In the genomic region with DNA sequence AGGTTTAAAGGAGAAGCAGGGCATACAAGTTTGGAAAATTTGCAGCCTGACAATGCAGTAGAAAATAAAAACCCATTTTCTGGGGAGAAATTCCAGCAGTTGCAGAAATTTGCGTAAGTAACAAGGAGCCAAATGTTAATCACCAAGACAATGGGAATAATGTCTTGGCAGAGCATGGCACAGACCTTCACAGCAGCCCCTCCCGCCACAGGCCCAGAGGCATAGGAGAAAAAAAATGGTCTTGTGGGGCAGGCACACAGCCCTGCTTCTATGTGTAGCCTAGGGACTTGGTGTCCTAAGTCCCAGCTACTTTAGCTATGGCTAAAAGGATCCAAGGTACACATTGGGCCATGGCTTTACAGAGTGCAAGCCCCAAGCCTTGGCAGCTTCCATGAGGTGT, we compare ENCODE assay signal across 29 cellular contexts.
"Had no signal": no experiment of that assay in that cellular context is flagged by ENCODE, and none has a peak within 500 bp of the region (broad histone marks: within the 10 kb centered on the region; RNA-seq: fewer than 3 reads in every experiment).

No MANE protein-coding gene starts in this region.

- H3K9me3 ChIP-seq: esophagus muscularis mucosa, gastroesophageal sphincter, heart right ventricle, mucosa of descending colon, neutrophil, pancreas, prostate gland, sigmoid colon, stomach, thoracic aorta, tibial nerve, upper lobe of left lung had no signal

- H3K4me1 ChIP-seq: esophagus muscularis mucosa, foreskin keratinocyte, gastroesophageal sphincter, heart right ventricle, pancreas, prostate gland, sigmoid colon, stomach, tibial nerve, upper lobe of left lung had no signal

- DNase-seq: cerebellar nuclear complex; effector CD8-positive, alpha-beta T cell; foreskin keratinocyte; glutamatergic neuron; heart right ventricle; immature natural killer cell; islet precursor cell; kidney glomerular epithelial cell; mesenchymal stem cell; mucosa of descending colon; naive B cell; pancreas; right cardiac atrium; sigmoid colon; stimulated activated CD4-positive, alpha-beta T cell treated with anti-CD3 and anti-CD28 coated beads, Interleukin-2, amount 100 ng/mL, for 24 hours; stimulated activated CD4-positive, alpha-beta T cell treated with anti-CD3 and anti-CD28 coated beads, Interleukin-4, amount 100 ng/mL, for 24 hours; stimulated activated naive CD4-positive, alpha-beta T cell treated with Interleukin-2 at 50 U/mL for 16 hours; stomach; upper lobe of left lung had no signal

- H3K36me3 ChIP-seq: esophagus muscularis mucosa, gastroesophageal sphincter, heart right ventricle, neutrophil, pancreas, prostate gland, sigmoid colon, stomach, thoracic aorta, tibial nerve, upper lobe of left lung had no signal

- H3K27me3 ChIP-seq: esophagus muscularis mucosa, foreskin keratinocyte, gastroesophageal sphincter, heart right ventricle, neutrophil, pancreas, sigmoid colon, stomach, tibial nerve, upper lobe of left lung had no signal

- ATAC-seq: foreskin keratinocyte; gastroesophageal sphincter; heart right ventricle; left lobe of liver; mucosa of descending colon; natural killer cell treated with Interleukin-12 subunit alpha and Interleukin-12 subunit beta and Interleukin-15 and Interleukin-18, amount 100 ng/mL, for 72 hours; pancreas; right cardiac atrium; stimulated activated effector memory CD8-positive, alpha-beta T cell treated with anti-CD3 and anti-CD28 coated beads, Interleukin-12 subunit alpha, Interleukin-12 subunit beta, amount 100 ng/mL, for 72 hours had no signal

- H3K4me3 ChIP-seq: esophagus muscularis mucosa, gastroesophageal sphincter, heart right ventricle, lung, mucosa of descending colon, pancreas, prostate gland, sigmoid colon, stomach, thoracic aorta, tibial nerve, upper lobe of left lung had no signal

- H3K27ac ChIP-seq: esophagus muscularis mucosa, foreskin keratinocyte, gastroesophageal sphincter, heart right ventricle, neutrophil, pancreas, prostate gland, sigmoid colon, stomach, thoracic aorta, tibial nerve, upper lobe of left lung had no signal
